In genomic region chr16:1915732-1916653, GRCh38 we compare ENCODE assay signal across 2 cellular contexts.
A peak's percentile ranks its signal among the peaks of the same experiment; 100 is the strongest.
TF ChIP-seq lines count a peak whose summit lies in the region.

No MANE protein-coding gene starts in this region.

TF ChIP-seq in HEK293, 187 proteins besides CTCF, POLR2A, EP300 and RAD21:
- peak; percentile 20; the same call in 1 of the 2 replicates for TF ChIP-seq ZNF398 (tag by site-specific recombination; IDR thresholded peaks at IDR 0.05)
- no peak for TF ChIP-seq ZSCAN4 (tag by site-specific recombination; IDR thresholded peaks at IDR 0.05)
TF ChIP-seq in HEK293: peak in this region for 1.

TF ChIP-seq in H1, 55 proteins besides CTCF, POLR2A, EP300 and RAD21:
- TF ChIP-seq BCL11A (IDR thresholded peaks at IDR 0.05; ENCODE audit: low read depth in 2 of 2, low read length in 2 of 2) (no peak), SIX5 (IDR thresholded peaks at IDR 0.05; ENCODE audit: low read depth, low read length) (no peak), MAX (IDR thresholded peaks at IDR 0.05) (peak; percentile 54)
